8 cellular contexts compared by ENCODE assay signal in genomic region chr2:191758420-191759199, GRCh38.
A peak's percentile ranks its signal among the peaks of the same experiment; 100 is the strongest.
DNase-seq lines count a peak whose midpoint lies in the region; ATAC-seq, FAIRE-seq and TF ChIP-seq lines count a peak whose summit lies in the region.

No MANE protein-coding gene starts in this region.

- H3K9me2 ChIP-seq in DOHH2 (replicated peaks; ENCODE audit: control insufficient read depth, low read length): no peaks in the 10 kb centered on the region

- no peaks in the 10 kb centered on the region for H3F3A ChIP-seq in DOHH2 (ENCODE audit: control insufficient read depth, insufficient read depth)

- H3K4me3 ChIP-seq in DOHH2 (ENCODE audit: low read length) (no peak overlapping the region), Peyer's patch (no peak overlapping the region), small intestine (ENCODE audit: low read depth in 1 of 2, low read length in 2 of 2) (no peak overlapping the region)

- peaks cover 15% of the 10 kb centered on the region for H3K27me3 Mint-ChIP-seq in activated T-cell treated with anti-CD3 and anti-CD28 coated beads, Interleukin-2, amount 50 U/mL, for 24 hours

- no peak for TF ChIP-seq POLR2A in Peyer's patch (IDR thresholded peaks at IDR 0.05)

- H3K4me2 ChIP-seq in DOHH2 (ENCODE audit: low read length): no peak overlapping the region

- H3K4me1 ChIP-seq in DOHH2 (ENCODE audit: control insufficient read depth, low read length): peaks cover 2% of the 10 kb centered on the region; the same call in 1 of the 2 replicates
- no peaks in the 10 kb centered on the region for H3K4me1 ChIP-seq in Peyer's patch
- no peaks in the 10 kb centered on the region for H3K4me1 ChIP-seq in small intestine (ENCODE audit: control insufficient read depth in 2 of 2, insufficient read depth in 1 of 2, low read depth in 1 of 2, low read length in 1 of 2)

- no peak for FAIRE-seq in small intestine (lab: Jason Lieb, UNC)

- H3K36me3 ChIP-seq in DOHH2 (ENCODE audit: control insufficient read depth, low read length): no peaks in the 10 kb centered on the region
- no peaks in the 10 kb centered on the region for H3K36me3 ChIP-seq in Peyer's patch
- H3K36me3 ChIP-seq in small intestine (ENCODE audit: control insufficient read depth in 2 of 2, insufficient read depth in 2 of 2, low read length in 2 of 2): no peaks in the 10 kb centered on the region

- H3K27ac ChIP-seq in DOHH2 (ENCODE audit: low read depth, low read length) (no peak overlapping the region), Peyer's patch (no peak overlapping the region), small intestine (ENCODE audit: low read depth in 1 of 2, low read length in 1 of 2) (no peak overlapping the region)

- H3K9me3 ChIP-seq in DOHH2 (ENCODE audit: control insufficient read depth, insufficient read depth, low read length): no peaks in the 10 kb centered on the region
- H3K9me3 ChIP-seq in Peyer's patch: no peaks in the 10 kb centered on the region
- no peaks in the 10 kb centered on the region for H3K9me3 ChIP-seq in small intestine (ENCODE audit: control insufficient read depth, low read depth)

- H3K79me2 ChIP-seq in DOHH2 (ENCODE audit: control insufficient read depth, low read length): no peaks in the 10 kb centered on the region

- no peaks in the 10 kb centered on the region for H4K20me1 ChIP-seq in DOHH2 (ENCODE audit: control insufficient read depth, insufficient read depth, low read depth, low read length)

- TF ChIP-seq CTCF in DOHH2 (IDR thresholded peaks at IDR 0.05; ENCODE audit: low read depth, low read length, poor library complexity, severe bottlenecking): peak; percentile 76
- peak in 5 of 6 experiments; percentile 21 to 61 (median 59) for TF ChIP-seq CTCF in Peyer's patch (IDR thresholded peaks at IDR 0.05)

- H3K27me3 ChIP-seq in DOHH2 (ENCODE audit: control insufficient read depth, low read length): peaks cover 10% of the 10 kb centered on the region; the same call in 1 of the 2 replicates
- no peaks in the 10 kb centered on the region for H3K27me3 ChIP-seq in Peyer's patch
- H3K27me3 ChIP-seq in small intestine (ENCODE audit: control insufficient read depth in 2 of 2, insufficient read depth in 2 of 2, low read length in 2 of 2): no peaks in the 10 kb centered on the region

- ATAC-seq in GM21367 (IDR thresholded peaks at IDR 0.05; ENCODE audit: unreplicated experiment) (peak; percentile 100), HG03521 (IDR thresholded peaks at IDR 0.05; ENCODE audit: unreplicated experiment) (peak; percentile 100)

- H3K9me3 Mint-ChIP-seq in activated T-cell treated with anti-CD3 and anti-CD28 coated beads, Interleukin-2, amount 50 U/mL, for 24 hours: no peaks in the 10 kb centered on the region

- no peak overlapping the region for H3K4me3 Mint-ChIP-seq in activated T-cell treated with anti-CD3 and anti-CD28 coated beads, Interleukin-2, amount 50 U/mL, for 24 hours

- H3K36me3 Mint-ChIP-seq in activated T-cell treated with anti-CD3 and anti-CD28 coated beads, Interleukin-2, amount 50 U/mL, for 24 hours (ENCODE audit: low read depth): no peaks in the 10 kb centered on the region

- 49 to 58% (median 58%) methylated on average over 13 of the region's 13 CpGs for WGBS in small intestine, 3 donors

- H3K4me1 Mint-ChIP-seq in activated T-cell treated with anti-CD3 and anti-CD28 coated beads, Interleukin-2, amount 50 U/mL, for 24 hours (ENCODE audit: low read depth): peaks cover 5% of the 10 kb centered on the region

- peak in 2 of 3 donors; percentile 38 to 82 for DNase-seq in Peyer's patch
- peak; percentile 50 for DNase-seq in activated T-cell treated with anti-CD3 and anti-CD28 coated beads, Interleukin-2, amount 50 U/mL, for 24 hours
- peak; percentile 19 for DNase-seq in globus pallidus (ENCODE audit: low spot score)
- DNase-seq in small intestine: peak; percentile 76
- no peak for DNase-seq in NCI-H2196 treated with DMSO at 0.1 percent for 48 hours (lab: John Stamatoyannopoulos, UW; ENCODE audit: unreplicated experiment)

- no peak overlapping the region for H3K27ac Mint-ChIP-seq in activated T-cell treated with anti-CD3 and anti-CD28 coated beads, Interleukin-2, amount 50 U/mL, for 24 hours
